1 cellular context compared by ENCODE assay signal in genomic region chr9:127398715-127399400, GRCh38.
TF ChIP-seq lines count a peak whose summit lies in the region.

No MANE protein-coding gene starts in this region.

TF ChIP-seq in K562, 482 proteins besides CTCF, POLR2A, EP300 and RAD21:
- TF ChIP-seq HDAC8 (tag; IDR thresholded peaks at IDR 0.05) (no peak), ARID4B (CRISPR knock-in tag; IDR thresholded peaks at IDR 0.05) (no peak)
TF ChIP-seq in K562: peak in this region for 0.
